Comparison of ENCODE assay signal across 1 cellular context in genomic region chr7:150323682-150324365, GRCh38.
TF ChIP-seq lines count a peak whose summit lies in the region.

No MANE protein-coding gene starts in this region.

TF ChIP-seq in SK-N-SH treated with all-trans-retinoic acid at 6 μM for 48 hours, 23 proteins besides CTCF, POLR2A, EP300 and RAD21 (continued from another document):
- TF ChIP-seq PATZ1 (CRISPR knock-in tag; IDR thresholded peaks at IDR 0.05; ENCODE audit: borderline replicate concordance), result no peak
- no peak for TF ChIP-seq ESRRG (CRISPR knock-in tag; IDR thresholded peaks at IDR 0.05)
